ENCODE assay signal across 16 cellular contexts in genomic region chr10:114956466-114956865, GRCh38. TPM values are rescaled to one million over a fixed set of nuclear protein-coding genes. Genes with fewer than 3 reads are reported as not detected.
DNase-seq lines count a peak whose midpoint lies in the region.
"Had no signal": no experiment of that assay in that cellular context is flagged by ENCODE, and none has a peak within 500 bp of the region (broad histone marks: within the 10 kb centered on the region; RNA-seq: fewer than 3 reads in every experiment).

No MANE protein-coding gene starts in this region.

- H3K9me2 ChIP-seq in GM23248 (ENCODE audit: insufficient read depth): no peaks in the 10 kb centered on the region

- no peaks in the 10 kb centered on the region for H3F3A ChIP-seq in GM23248 (ENCODE audit: insufficient read depth)

- H3K27ac Mint-ChIP-seq in T-helper 2 cell treated with Interferon-gamma antibody and Interleukin-4, amounts not matched to agents 5 μg/mL and 100 μg/mL, for 36 hours: peak overlapping the region; percentile 82
- H3K27ac Mint-ChIP-seq: CD4-positive, alpha-beta memory T cell had no signal

- peaks cover 5% of the 10 kb centered on the region; the same call in 1 of the 2 replicates for H3K4me1 ChIP-seq in GM23248 (ENCODE audit: insufficient read depth)
- peaks cover 44% of the 10 kb centered on the region for H3K4me1 ChIP-seq in muscle layer of colon (ENCODE audit: insufficient read depth, low read length)
- H3K4me1 ChIP-seq: spleen had no signal

- no peak overlapping the region for H3K27ac ChIP-seq in GM23248
- peak overlapping the region; percentile 30 for H3K27ac ChIP-seq in muscle layer of colon (ENCODE audit: low read depth, low read length)
- H3K27ac ChIP-seq: 22Rv1, HL-60, RWPE1, spleen had no signal

- H3K4me2 ChIP-seq in GM23248 (ENCODE audit: unreplicated experiment): no peak overlapping the region

- WGBS in GM23248 (ENCODE audit: low coverage in 1 of 2, low lambda C conversion rate in 2 of 2, missing lambda C conversion rate in 2 of 2), 2 experiments: 18 to 22% methylated on average over 2 of the region's 2 CpGs

- peaks cover 6% of the 10 kb centered on the region; the same call in 1 of the 2 replicates for H4K20me1 ChIP-seq in GM23248 (ENCODE audit: insufficient read depth)

- H3K4me1 Mint-ChIP-seq in T-helper 2 cell treated with Interferon-gamma antibody and Interleukin-4, amounts not matched to agents 5 μg/mL and 100 μg/mL, for 36 hours (ENCODE audit: low read depth): peaks cover 25% of the 10 kb centered on the region

- no peak for DNase-seq in T-helper 2 cell treated with Interferon-gamma antibody and Interleukin-4, amounts not matched to agents 5 μg/mL and 100 μg/mL, for 36 hours (ENCODE audit: low spot score)
- DNase-seq in T-helper 2 cell (no peak), GM23248 (peak; percentile 22), SK-N-DZ (ENCODE audit: low spot score) (peak; percentile 48), iPS-NIHi7 (ENCODE audit: extremely low spot score) (no peak), dermis blood vessel endothelial cell (no peak)
- no peak for DNase-seq in stimulated activated CD4-positive, alpha-beta T cell treated with anti-CD3 and anti-CD28 coated beads, Interleukin-15, amount 100 ng/mL, for 24 hours
- DNase-seq: activated CD4-positive, alpha-beta T cell treated with anti-CD3 and anti-CD28 coated beads, Interleukin-2, amount 50 U/mL, for 48 hours; CD4-positive, alpha-beta memory T cell; NCI-H187; NCI-H526; spleen had no signal

- H3K36me3 Mint-ChIP-seq in T-helper 2 cell treated with Interferon-gamma antibody and Interleukin-4, amounts not matched to agents 5 μg/mL and 100 μg/mL, for 36 hours (ENCODE audit: low read depth): peaks cover 21% of the 10 kb centered on the region

- H3K4me3 ChIP-seq in GM23248: no peak overlapping the region
- no peak overlapping the region for H3K4me3 ChIP-seq in muscle layer of colon (ENCODE audit: low read depth in 1 of 2, low read length in 2 of 2)
- H3K4me3 ChIP-seq: spleen had no signal

- H3K9me3 Mint-ChIP-seq in T-helper 2 cell treated with Interferon-gamma antibody and Interleukin-4, amounts not matched to agents 5 μg/mL and 100 μg/mL, for 36 hours: no peaks in the 10 kb centered on the region
- H3K9me3 Mint-ChIP-seq: CD4-positive, alpha-beta memory T cell had no signal

- H3K9ac ChIP-seq in GM23248 (no peak overlapping the region), muscle layer of colon (ENCODE audit: low read length) (no peak overlapping the region)

- H3K9me3 ChIP-seq in GM23248 (ENCODE audit: low read depth) (no peaks in the 10 kb centered on the region), muscle layer of colon (ENCODE audit: low read length) (no peaks in the 10 kb centered on the region)
- H3K9me3 ChIP-seq: spleen had no signal

- H3K79me2 ChIP-seq in GM23248 (ENCODE audit: insufficient read depth): peaks cover 24% of the 10 kb centered on the region; the same call in 1 of the 2 replicates

- no peak overlapping the region for H3K4me3 Mint-ChIP-seq in T-helper 2 cell treated with Interferon-gamma antibody and Interleukin-4, amounts not matched to agents 5 μg/mL and 100 μg/mL, for 36 hours
- H3K4me3 Mint-ChIP-seq: CD4-positive, alpha-beta memory T cell had no signal

- H2AFZ ChIP-seq in GM23248: no peak overlapping the region

- in situ Hi-C loops in GM23248 (cut with MboI): no loop called here

- peaks cover 15% of the 10 kb centered on the region for H3K36me3 ChIP-seq in GM23248 (ENCODE audit: low read depth)
- no peaks in the 10 kb centered on the region for H3K36me3 ChIP-seq in muscle layer of colon (ENCODE audit: insufficient read depth, low read length)

- no peaks in the 10 kb centered on the region for H3K27me3 Mint-ChIP-seq in T-helper 2 cell treated with Interferon-gamma antibody and Interleukin-4, amounts not matched to agents 5 μg/mL and 100 μg/mL, for 36 hours (ENCODE audit: low read depth)
- H3K27me3 Mint-ChIP-seq: CD4-positive, alpha-beta memory T cell had no signal

- H3K27me3 ChIP-seq in GM23248 (replicated peaks; ENCODE audit: insufficient read depth) (no peaks in the 10 kb centered on the region), muscle layer of colon (ENCODE audit: control insufficient read depth in 1 of 2, insufficient read depth in 2 of 2, low read length in 2 of 2) (no peaks in the 10 kb centered on the region)
- H3K27me3 ChIP-seq: spleen had no signal

RNA-seq across cellular contexts. Expression of gene TRUB1, which starts 18.5 kb away (rescaled TPM):
- total RNA-seq in GM23248 (2014; rRNA removed; shearing (Covaris generic)): 19.6 and 25.4 TPM in 2 replicates
- 17.4 and 20.5 TPM in 2 replicates for polyA plus RNA-seq in GM23248 (2016; fragmentation: Nextera tagmentation; extraction: Ambion mirVana)
- 37.1 and 37.6 TPM in 2 replicates for polyA plus RNA-seq in SK-N-DZ (2014; cell fraction: cytosol; rRNA removed)
- 29.8 and 30.2 TPM in 2 replicates for polyA plus RNA-seq in SK-N-DZ (2014; cell fraction: nucleus; rRNA removed)
- 28.0 and 28.6 TPM in 2 replicates for total RNA-seq in dermis blood vessel endothelial cell

Comparison
In these comparisons a context has a peak if more than half of its experiments do, and no peak if none do; other contexts are left out.
1. DNase-seq: peak in GM23248 (single experiment) and SK-N-DZ (single experiment); none in T-helper 2 cell treated with Interferon-gamma antibody and Interleukin-4, amounts not matched to agents 5 μg/mL and 100 μg/mL, for 36 hours (single experiment), T-helper 2 cell (0 of 5), stimulated activated CD4-positive, alpha-beta T cell treated with anti-CD3 and anti-CD28 coated beads, Interleukin-15, amount 100 ng/mL, for 24 hours (single experiment), iPS-NIHi7 (single experiment) and dermis blood vessel endothelial cell (single experiment).